In genomic region chr17:6651483-6652452, GRCh38 we compare ENCODE assay signal across 8 cellular contexts. TPM values are rescaled to one million over a fixed set of nuclear protein-coding genes. Genes with fewer than 3 reads are reported as not detected.
DNase-seq lines count a peak whose midpoint lies in the region; TF ChIP-seq lines count a peak whose summit lies in the region.

Gene C17orf100, plus strand, starts transcription at chr17:6651762. Its CDS starts 152 bp downstream, at chr17:6651914.
Gene MED31, minus strand, starts transcription at chr17:6651605. Its CDS starts 77 bp downstream, at chr17:6651528.

- DNase-seq in GF-D8 (lab: John Stamatoyannopoulos, UW): peak; percentile 69
- peak; percentile 72 for DNase-seq in HFF-Myc (ENCODE audit: extremely low read depth, low read depth)
- peak; percentile 89 for DNase-seq in NB4 (ENCODE audit: low read depth)
- peak; percentile 93 for DNase-seq in SK-N-DZ (ENCODE audit: low spot score)
- DNase-seq in activated naive CD4-positive, alpha-beta T cell treated with anti-CD3 and anti-CD28 coated beads, Interleukin-2, amount 50 U/mL, for 16 hours: peak; percentile 94
- DNase-seq in germinal center (ENCODE audit: low spot score): peak; percentile 95
- DNase-seq in non-pigmented ciliary epithelial cell (ENCODE audit: low read depth): peak; percentile 36
- DNase-seq in superior temporal gyrus (ENCODE audit: extremely low spot score): peak; percentile 92

- peak; percentile 56 for TF ChIP-seq POLR2A in NB4 (IDR thresholded peaks at IDR 0.05; ENCODE audit: extremely low read depth, insufficient read length)

- peak within 1 kb of the TSS; percentile 99 for H3K4me3 ChIP-seq in HFF-Myc (replicated peaks; ENCODE audit: low read depth, low read length)
- peak within 1 kb of the TSS; percentile 98 for H3K4me3 ChIP-seq in NB4 (ENCODE audit: low read depth, low read length)

- TF ChIP-seq CTCF in HFF-Myc (IDR thresholded peaks at IDR 0.05; ENCODE audit: low read depth, low read length, missing control alignments) (no peak), NB4 (IDR thresholded peaks at IDR 0.05; ENCODE audit: low read depth, low read length) (no peak)

RNA-seq across cellular contexts. Expression of gene C17orf100, which starts in this region (rescaled TPM):
- polyA plus RNA-seq in SK-N-DZ (2014; cell fraction: cytosol; rRNA removed): 4.4 and 7.7 TPM in 2 replicates
- polyA plus RNA-seq in SK-N-DZ (2014; cell fraction: nucleus; rRNA removed): 2.9 and 5.9 TPM in 2 replicates

RNA-seq across cellular contexts. Expression of gene MED31, which starts in this region (rescaled TPM):
- 12.0 and 19.8 TPM in 2 replicates for polyA plus RNA-seq in SK-N-DZ (2014; cell fraction: cytosol; rRNA removed)
- polyA plus RNA-seq in SK-N-DZ (2014; cell fraction: nucleus; rRNA removed): 14.1 and 20.7 TPM in 2 replicates

Comparison
In these comparisons a context has a peak if more than half of its experiments do, and no peak if none do; other contexts are left out.
1. Peak in every context shown above with its lines: DNase-seq and H3K4me3 ChIP-seq.
2. DNase-seq: peak in every context shown above with its lines; median percentile 95 in germinal center; 94 in activated naive CD4-positive, alpha-beta T cell treated with anti-CD3 and anti-CD28 coated beads, Interleukin-2, amount 50 U/mL, for 16 hours; 93 in SK-N-DZ; 92 in superior temporal gyrus; 89 in NB4; 72 in HFF-Myc; 69 in GF-D8; 36 in non-pigmented ciliary epithelial cell.